ENCODE assay signal across 1 cellular context in the genomic region with DNA sequence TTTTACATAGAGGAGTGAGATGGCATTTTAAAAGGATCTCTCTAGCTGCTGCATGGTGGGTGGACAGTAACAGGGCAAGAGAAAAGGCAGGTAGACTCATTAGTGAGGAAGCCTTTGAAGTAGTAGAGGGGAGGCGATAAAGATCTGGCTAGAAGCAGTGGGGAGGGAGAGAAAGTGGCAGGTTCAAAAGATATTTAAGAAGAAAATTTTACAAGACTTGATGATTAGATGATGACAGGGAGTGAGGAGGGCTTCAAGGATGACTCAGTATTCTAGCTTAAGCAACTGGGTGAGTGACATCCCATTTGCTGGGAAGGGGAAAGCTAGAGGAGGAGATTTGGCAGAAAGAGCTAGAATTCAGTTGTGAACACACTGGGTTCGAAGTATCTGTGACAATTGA.
TF ChIP-seq lines count a peak whose summit lies in the region.

No MANE protein-coding gene starts in this region.

TF ChIP-seq in K562, 482 proteins besides CTCF, POLR2A, EP300 and RAD21 (continued from another document and continues in another):
- TF ChIP-seq, protein P1, sequence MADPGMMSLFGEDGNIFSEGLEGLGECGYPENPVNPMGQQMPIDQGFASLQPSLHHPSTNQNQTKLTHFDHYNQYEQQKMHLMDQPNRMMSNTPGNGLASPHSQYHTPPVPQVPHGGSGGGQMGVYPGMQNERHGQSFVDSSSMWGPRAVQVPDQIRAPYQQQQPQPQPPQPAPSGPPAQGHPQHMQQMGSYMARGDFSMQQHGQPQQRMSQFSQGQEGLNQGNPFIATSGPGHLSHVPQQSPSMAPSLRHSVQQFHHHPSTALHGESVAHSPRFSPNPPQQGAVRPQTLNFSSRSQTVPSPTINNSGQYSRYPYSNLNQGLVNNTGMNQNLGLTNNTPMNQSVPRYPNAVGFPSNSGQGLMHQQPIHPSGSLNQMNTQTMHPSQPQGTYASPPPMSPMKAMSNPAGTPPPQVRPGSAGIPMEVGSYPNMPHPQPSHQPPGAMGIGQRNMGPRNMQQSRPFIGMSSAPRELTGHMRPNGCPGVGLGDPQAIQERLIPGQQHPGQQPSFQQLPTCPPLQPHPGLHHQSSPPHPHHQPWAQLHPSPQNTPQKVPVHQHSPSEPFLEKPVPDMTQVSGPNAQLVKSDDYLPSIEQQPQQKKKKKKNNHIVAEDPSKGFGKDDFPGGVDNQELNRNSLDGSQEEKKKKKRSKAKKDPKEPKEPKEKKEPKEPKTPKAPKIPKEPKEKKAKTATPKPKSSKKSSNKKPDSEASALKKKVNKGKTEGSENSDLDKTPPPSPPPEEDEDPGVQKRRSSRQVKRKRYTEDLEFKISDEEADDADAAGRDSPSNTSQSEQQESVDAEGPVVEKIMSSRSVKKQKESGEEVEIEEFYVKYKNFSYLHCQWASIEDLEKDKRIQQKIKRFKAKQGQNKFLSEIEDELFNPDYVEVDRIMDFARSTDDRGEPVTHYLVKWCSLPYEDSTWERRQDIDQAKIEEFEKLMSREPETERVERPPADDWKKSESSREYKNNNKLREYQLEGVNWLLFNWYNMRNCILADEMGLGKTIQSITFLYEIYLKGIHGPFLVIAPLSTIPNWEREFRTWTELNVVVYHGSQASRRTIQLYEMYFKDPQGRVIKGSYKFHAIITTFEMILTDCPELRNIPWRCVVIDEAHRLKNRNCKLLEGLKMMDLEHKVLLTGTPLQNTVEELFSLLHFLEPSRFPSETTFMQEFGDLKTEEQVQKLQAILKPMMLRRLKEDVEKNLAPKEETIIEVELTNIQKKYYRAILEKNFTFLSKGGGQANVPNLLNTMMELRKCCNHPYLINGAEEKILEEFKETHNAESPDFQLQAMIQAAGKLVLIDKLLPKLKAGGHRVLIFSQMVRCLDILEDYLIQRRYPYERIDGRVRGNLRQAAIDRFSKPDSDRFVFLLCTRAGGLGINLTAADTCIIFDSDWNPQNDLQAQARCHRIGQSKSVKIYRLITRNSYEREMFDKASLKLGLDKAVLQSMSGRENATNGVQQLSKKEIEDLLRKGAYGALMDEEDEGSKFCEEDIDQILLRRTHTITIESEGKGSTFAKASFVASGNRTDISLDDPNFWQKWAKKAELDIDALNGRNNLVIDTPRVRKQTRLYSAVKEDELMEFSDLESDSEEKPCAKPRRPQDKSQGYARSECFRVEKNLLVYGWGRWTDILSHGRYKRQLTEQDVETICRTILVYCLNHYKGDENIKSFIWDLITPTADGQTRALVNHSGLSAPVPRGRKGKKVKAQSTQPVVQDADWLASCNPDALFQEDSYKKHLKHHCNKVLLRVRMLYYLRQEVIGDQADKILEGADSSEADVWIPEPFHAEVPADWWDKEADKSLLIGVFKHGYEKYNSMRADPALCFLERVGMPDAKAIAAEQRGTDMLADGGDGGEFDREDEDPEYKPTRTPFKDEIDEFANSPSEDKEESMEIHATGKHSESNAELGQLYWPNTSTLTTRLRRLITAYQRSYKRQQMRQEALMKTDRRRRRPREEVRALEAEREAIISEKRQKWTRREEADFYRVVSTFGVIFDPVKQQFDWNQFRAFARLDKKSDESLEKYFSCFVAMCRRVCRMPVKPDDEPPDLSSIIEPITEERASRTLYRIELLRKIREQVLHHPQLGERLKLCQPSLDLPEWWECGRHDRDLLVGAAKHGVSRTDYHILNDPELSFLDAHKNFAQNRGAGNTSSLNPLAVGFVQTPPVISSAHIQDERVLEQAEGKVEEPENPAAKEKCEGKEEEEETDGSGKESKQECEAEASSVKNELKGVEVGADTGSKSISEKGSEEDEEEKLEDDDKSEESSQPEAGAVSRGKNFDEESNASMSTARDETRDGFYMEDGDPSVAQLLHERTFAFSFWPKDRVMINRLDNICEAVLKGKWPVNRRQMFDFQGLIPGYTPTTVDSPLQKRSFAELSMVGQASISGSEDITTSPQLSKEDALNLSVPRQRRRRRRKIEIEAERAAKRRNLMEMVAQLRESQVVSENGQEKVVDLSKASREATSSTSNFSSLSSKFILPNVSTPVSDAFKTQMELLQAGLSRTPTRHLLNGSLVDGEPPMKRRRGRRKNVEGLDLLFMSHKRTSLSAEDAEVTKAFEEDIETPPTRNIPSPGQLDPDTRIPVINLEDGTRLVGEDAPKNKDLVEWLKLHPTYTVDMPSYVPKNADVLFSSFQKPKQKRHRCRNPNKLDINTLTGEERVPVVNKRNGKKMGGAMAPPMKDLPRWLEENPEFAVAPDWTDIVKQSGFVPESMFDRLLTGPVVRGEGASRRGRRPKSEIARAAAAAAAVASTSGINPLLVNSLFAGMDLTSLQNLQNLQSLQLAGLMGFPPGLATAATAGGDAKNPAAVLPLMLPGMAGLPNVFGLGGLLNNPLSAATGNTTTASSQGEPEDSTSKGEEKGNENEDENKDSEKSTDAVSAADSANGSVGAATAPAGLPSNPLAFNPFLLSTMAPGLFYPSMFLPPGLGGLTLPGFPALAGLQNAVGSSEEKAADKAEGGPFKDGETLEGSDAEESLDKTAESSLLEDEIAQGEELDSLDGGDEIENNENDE (IDR thresholded peaks at IDR 0.05; ENCODE audit: low read depth, low read length), result no peak
- peak; percentile 81 for TF ChIP-seq NFE2 (IDR thresholded peaks at IDR 0.05; ENCODE audit: low read depth)
- no peak for TF ChIP-seq STAG1 (CRISPR knock-in tag; IDR thresholded peaks at IDR 0.05; ENCODE audit: borderline replicate concordance)
- no peak for TF ChIP-seq RFX1 (IDR thresholded peaks at IDR 0.05)
- no peak for TF ChIP-seq TEAD2 (tag; IDR thresholded peaks at IDR 0.05)
- TF ChIP-seq CCNT2 (IDR thresholded peaks at IDR 0.05; ENCODE audit: borderline replicate concordance, extremely low read depth, insufficient read length, low read depth, low read length), result no peak
- TF ChIP-seq DDX20 (tag; IDR thresholded peaks at IDR 0.05; ENCODE audit: low read depth), result no peak
- no peak for TF ChIP-seq ZNF384 (IDR thresholded peaks at IDR 0.05; ENCODE audit: low read depth, low read length)
- no peak for TF ChIP-seq ZC3H4 (CRISPR knock-in tag; IDR thresholded peaks at IDR 0.05; ENCODE audit: borderline replicate concordance)
- TF ChIP-seq, protein P2, sequence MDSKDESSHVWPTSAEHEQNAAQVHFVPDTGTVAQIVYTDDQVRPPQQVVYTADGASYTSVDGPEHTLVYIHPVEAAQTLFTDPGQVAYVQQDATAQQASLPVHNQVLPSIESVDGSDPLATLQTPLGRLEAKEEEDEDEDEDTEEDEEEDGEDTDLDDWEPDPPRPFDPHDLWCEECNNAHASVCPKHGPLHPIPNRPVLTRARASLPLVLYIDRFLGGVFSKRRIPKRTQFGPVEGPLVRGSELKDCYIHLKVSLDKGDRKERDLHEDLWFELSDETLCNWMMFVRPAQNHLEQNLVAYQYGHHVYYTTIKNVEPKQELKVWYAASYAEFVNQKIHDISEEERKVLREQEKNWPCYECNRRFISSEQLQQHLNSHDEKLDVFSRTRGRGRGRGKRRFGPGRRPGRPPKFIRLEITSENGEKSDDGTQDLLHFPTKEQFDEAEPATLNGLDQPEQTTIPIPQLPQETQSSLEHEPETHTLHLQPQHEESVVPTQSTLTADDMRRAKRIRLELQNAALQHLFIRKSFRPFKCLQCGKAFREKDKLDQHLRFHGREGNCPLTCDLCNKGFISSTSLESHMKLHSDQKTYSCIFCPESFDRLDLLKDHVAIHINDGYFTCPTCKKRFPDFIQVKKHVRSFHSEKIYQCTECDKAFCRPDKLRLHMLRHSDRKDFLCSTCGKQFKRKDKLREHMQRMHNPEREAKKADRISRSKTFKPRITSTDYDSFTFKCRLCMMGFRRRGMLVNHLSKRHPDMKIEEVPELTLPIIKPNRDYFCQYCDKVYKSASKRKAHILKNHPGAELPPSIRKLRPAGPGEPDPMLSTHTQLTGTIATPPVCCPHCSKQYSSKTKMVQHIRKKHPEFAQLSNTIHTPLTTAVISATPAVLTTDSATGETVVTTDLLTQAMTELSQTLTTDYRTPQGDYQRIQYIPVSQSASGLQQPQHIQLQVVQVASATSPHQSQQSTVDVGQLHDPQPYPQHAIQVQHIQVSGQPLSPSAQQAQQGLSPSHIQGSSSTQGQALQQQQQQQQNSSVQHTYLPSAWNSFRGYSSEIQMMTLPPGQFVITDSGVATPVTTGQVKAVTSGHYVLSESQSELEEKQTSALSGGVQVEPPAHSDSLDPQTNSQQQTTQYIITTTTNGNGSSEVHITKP (IDR thresholded peaks at IDR 0.05; ENCODE audit: partially characterized antibody), result no peak
- peak; percentile 75 for TF ChIP-seq MAFG (tag; conservative IDR thresholded peaks at IDR 0.05)
- TF ChIP-seq DNMT1 (IDR thresholded peaks at IDR 0.05), result no peak
- 0 out of 2 replicates have a peak, but pooled peaks have one; percentile 41 for TF ChIP-seq CEBPB (tag; IDR thresholded peaks at IDR 0.05)
- TF ChIP-seq GTF2E2 (tag; IDR thresholded peaks at IDR 0.05), result no peak
- no peak for TF ChIP-seq ZFP1 (CRISPR knock-in tag; IDR thresholded peaks at IDR 0.05)
- TF ChIP-seq ILK (tag; IDR thresholded peaks at IDR 0.05; ENCODE audit: borderline replicate concordance, low read depth), result no peak
- TF ChIP-seq, protein P3, sequence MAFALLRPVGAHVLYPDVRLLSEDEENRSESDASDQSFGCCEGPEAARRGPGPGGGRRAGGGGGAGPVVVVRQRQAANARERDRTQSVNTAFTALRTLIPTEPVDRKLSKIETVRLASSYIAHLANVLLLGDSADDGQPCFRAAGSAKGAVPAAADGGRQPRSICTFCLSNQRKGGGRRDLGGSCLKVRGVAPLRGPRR (CRISPR knock-in tag; IDR thresholded peaks at IDR 0.05), result no peak
- TF ChIP-seq, protein P4, sequence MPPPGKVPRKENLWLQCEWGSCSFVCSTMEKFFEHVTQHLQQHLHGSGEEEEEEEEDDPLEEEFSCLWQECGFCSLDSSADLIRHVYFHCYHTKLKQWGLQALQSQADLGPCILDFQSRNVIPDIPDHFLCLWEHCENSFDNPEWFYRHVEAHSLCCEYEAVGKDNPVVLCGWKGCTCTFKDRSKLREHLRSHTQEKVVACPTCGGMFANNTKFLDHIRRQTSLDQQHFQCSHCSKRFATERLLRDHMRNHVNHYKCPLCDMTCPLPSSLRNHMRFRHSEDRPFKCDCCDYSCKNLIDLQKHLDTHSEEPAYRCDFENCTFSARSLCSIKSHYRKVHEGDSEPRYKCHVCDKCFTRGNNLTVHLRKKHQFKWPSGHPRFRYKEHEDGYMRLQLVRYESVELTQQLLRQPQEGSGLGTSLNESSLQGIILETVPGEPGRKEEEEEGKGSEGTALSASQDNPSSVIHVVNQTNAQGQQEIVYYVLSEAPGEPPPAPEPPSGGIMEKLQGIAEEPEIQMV (tag; conservative IDR thresholded peaks at IDR 0.05; ENCODE audit: low read depth), result no peak
- TF ChIP-seq FOXM1 (IDR thresholded peaks at IDR 0.05; ENCODE audit: low read depth), result no peak
- TF ChIP-seq FOXM1 (CRISPR knock-in tag; IDR thresholded peaks at IDR 0.05; ENCODE audit: low read depth), result no peak
- TF ChIP-seq PYGO2 (tag; IDR thresholded peaks at IDR 0.05), result no peak
- TF ChIP-seq JUN (IDR thresholded peaks at IDR 0.05; ENCODE audit: borderline replicate concordance, low read depth, low read length), result 0 out of 2 replicates have a peak, but pooled peaks have one; percentile 27
- TF ChIP-seq JUN (CRISPR knock-in tag; IDR thresholded peaks at IDR 0.05; ENCODE audit: borderline replicate concordance), result no peak
- peak; percentile 49; the same call in 1 of the 2 replicates for TF ChIP-seq HDAC2 (IDR thresholded peaks at IDR 0.05)
- TF ChIP-seq, protein P5, sequence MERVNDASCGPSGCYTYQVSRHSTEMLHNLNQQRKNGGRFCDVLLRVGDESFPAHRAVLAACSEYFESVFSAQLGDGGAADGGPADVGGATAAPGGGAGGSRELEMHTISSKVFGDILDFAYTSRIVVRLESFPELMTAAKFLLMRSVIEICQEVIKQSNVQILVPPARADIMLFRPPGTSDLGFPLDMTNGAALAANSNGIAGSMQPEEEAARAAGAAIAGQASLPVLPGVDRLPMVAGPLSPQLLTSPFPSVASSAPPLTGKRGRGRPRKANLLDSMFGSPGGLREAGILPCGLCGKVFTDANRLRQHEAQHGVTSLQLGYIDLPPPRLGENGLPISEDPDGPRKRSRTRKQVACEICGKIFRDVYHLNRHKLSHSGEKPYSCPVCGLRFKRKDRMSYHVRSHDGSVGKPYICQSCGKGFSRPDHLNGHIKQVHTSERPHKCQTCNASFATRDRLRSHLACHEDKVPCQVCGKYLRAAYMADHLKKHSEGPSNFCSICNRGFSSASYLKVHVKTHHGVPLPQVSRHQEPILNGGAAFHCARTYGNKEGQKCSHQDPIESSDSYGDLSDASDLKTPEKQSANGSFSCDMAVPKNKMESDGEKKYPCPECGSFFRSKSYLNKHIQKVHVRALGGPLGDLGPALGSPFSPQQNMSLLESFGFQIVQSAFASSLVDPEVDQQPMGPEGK (CRISPR knock-in tag; IDR thresholded peaks at IDR 0.05; ENCODE audit: borderline replicate concordance), result no peak
- TF ChIP-seq ARID2 (IDR thresholded peaks at IDR 0.05), result 0 out of 2 replicates have a peak, but pooled peaks have one; percentile 50
- peak; percentile 49; the same call in 1 of the 2 replicates for TF ChIP-seq ARID1B (IDR thresholded peaks at IDR 0.05)
- TF ChIP-seq, protein P6, sequence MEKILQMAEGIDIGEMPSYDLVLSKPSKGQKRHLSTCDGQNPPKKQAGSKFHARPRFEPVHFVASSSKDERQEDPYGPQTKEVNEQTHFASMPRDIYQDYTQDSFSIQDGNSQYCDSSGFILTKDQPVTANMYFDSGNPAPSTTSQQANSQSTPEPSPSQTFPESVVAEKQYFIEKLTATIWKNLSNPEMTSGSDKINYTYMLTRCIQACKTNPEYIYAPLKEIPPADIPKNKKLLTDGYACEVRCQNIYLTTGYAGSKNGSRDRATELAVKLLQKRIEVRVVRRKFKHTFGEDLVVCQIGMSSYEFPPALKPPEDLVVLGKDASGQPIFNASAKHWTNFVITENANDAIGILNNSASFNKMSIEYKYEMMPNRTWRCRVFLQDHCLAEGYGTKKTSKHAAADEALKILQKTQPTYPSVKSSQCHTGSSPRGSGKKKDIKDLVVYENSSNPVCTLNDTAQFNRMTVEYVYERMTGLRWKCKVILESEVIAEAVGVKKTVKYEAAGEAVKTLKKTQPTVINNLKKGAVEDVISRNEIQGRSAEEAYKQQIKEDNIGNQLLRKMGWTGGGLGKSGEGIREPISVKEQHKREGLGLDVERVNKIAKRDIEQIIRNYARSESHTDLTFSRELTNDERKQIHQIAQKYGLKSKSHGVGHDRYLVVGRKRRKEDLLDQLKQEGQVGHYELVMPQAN (IDR thresholded peaks at IDR 0.05; ENCODE audit: borderline replicate concordance), result no peak
- no peak for TF ChIP-seq IFI16 (CRISPR knock-in tag; IDR thresholded peaks at IDR 0.05)
- peak; percentile 71 for TF ChIP-seq DPF2 (IDR thresholded peaks at IDR 0.05)
- peak; percentile 79 for TF ChIP-seq C11orf30 (IDR thresholded peaks at IDR 0.05; ENCODE audit: low read depth)
- TF ChIP-seq HNRNPUL1 (IDR thresholded peaks at IDR 0.05; ENCODE audit: low read length), result no peak
- TF ChIP-seq SP2 (IDR thresholded peaks at IDR 0.05; ENCODE audit: extremely low read depth, low read depth, low read length, poor library complexity, severe bottlenecking), result no peak
- no peak for TF ChIP-seq E2F3 (CRISPR knock-in tag; IDR thresholded peaks at IDR 0.05)
- TF ChIP-seq, protein P7, sequence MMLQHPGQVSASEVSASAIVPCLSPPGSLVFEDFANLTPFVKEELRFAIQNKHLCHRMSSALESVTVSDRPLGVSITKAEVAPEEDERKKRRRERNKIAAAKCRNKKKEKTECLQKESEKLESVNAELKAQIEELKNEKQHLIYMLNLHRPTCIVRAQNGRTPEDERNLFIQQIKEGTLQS (IDR thresholded peaks at IDR 0.05), result peak; percentile 84
- TF ChIP-seq, protein P7 (CRISPR knock-in tag; conservative IDR thresholded peaks at IDR 0.05), result no peak
- TF ChIP-seq ZNF212 (CRISPR knock-in tag; IDR thresholded peaks at IDR 0.05), result no peak
- peak; percentile 80 for TF ChIP-seq MEIS2 (IDR thresholded peaks at IDR 0.05; ENCODE audit: partially characterized antibody)
